Comparison of ENCODE assay signal across 12 cellular contexts in the genomic region with DNA sequence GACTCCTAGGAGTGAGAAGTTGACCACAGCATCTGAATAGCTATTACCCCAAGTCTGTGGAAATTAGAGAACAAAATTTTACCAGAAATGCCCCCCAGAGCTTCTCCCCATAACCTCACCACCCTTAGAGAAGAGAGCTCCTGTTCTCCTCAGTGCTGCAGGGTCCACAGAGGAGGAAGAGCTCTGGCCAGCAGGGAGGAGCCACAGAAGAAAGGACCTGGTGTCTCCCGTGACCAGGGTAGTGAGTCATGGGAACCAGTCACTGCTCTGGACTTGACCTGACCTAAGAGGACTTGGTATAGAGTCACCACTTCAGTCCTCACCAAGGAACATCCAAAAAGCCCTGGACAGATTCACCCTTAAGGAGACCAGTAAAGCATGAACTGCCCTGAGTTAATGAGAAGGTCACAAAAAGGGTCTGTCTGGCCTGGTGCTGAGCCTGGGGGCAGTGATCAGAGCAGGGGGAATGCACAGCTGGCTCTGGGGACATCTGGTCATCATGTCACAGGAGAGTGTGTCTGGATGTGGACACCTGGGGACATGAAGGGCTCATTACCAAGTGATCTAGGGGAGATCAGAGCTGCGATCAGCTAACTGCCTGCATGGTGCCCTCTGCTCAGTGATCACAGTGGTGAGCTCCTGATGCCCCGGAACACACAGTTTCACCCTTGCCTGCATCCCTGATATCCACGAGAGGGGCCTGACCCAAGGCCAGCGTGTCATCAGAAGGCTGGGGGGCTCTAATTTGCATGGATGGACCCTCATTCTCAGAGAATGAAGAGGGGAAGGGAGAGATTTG.
DNase-seq lines count a peak whose midpoint lies in the region; ATAC-seq, FAIRE-seq and TF ChIP-seq lines count a peak whose summit lies in the region.
"Had no signal": no experiment of that assay in that cellular context is flagged by ENCODE, and none has a peak within 500 bp of the region (broad histone marks: within the 10 kb centered on the region; RNA-seq: fewer than 3 reads in every experiment).

No MANE protein-coding gene starts in this region.

- CTCF ChIA-PET in HepG2 (lab: Yijun Ruan, JAX; ENCODE audit: low intra/inter-chr PET ratio, low total read pairs) = no interaction called here

- no peak overlapping the region for H3K4me2 ChIP-seq in HepG2 (ENCODE audit: low read depth, low read length)

- ATAC-seq in HepG2 (peak; percentile 25; the same call in 1 of the 3 replicates), HG02571 (IDR thresholded peaks at IDR 0.05; ENCODE audit: unreplicated experiment) (no peak)

- intact Hi-C loops in HepG2 (cut with micrococcal nuclease; ENCODE audit: unreplicated experiment) = no loop called here

- in situ Hi-C loops in brain microvascular endothelial cell (cut with HindIII; ENCODE audit: low pct_ligation_motif_present, low sequenced_read_pairs) = no loop called here
- in situ Hi-C loops in HepG2 (cut with HindIII; ENCODE audit: extremely low pct_ligation_motif_present, low pct_unique_long_range_greater_than_20kb) = no loop called here

- H3K9me3 ChIP-seq in HepG2 (ENCODE audit: low read length) = no peaks in the 10 kb centered on the region

- H3K4me3 ChIP-seq in brain microvascular endothelial cell (ENCODE audit: low read depth, low read length) = no peak overlapping the region
- no peak overlapping the region for H3K4me3 ChIP-seq in HepG2 (replicated peaks in 1 of 3; ENCODE audit: insufficient read depth in 1 of 3, low read depth in 2 of 3, low read length in 3 of 3)

- POLR2A ChIA-PET in HepG2 (lab: Yijun Ruan, JAX) = no interaction called here

- TF ChIP-seq CTCF in brain microvascular endothelial cell (IDR thresholded peaks at IDR 0.05; ENCODE audit: low read depth, low read length, missing control alignments) = no peak
- no peak for TF ChIP-seq CTCF in HepG2 (CRISPR knock-in tag; IDR thresholded peaks at IDR 0.05)

- FAIRE-seq in H54 (lab: Jason Lieb, UNC) (peak; percentile 23), HepG2 (lab: Jason Lieb, UNC) (no peak)

- 46% methylated on average over 3 of the region's 5 CpGs for WGBS in HepG2 (ENCODE audit: low lambda C conversion rate)

- no peak overlapping the region for H3K9ac ChIP-seq in HepG2 (ENCODE audit: insufficient read depth, low read depth, low read length)

- DNase-seq in AG08395 (ENCODE audit: low spot score) = peak; percentile 67
- peak; percentile 31 for DNase-seq in H54 (ENCODE audit: insufficient read length, low spot score)
- DNase-seq in brain microvascular endothelial cell = peak; percentile 21
- DNase-seq in HepG2 (ENCODE audit: low spot score) = no peak
- DNase-seq in HT-29 (ENCODE audit: low spot score) = no peak
- DNase-seq in NCI-H1092 (lab: John Stamatoyannopoulos, UW) = no peak
- no peak for DNase-seq in HK-2 (ENCODE audit: unreplicated experiment)
- DNase-seq: activated CD8-positive, alpha-beta memory T cell treated with anti-CD3 and anti-CD28 coated beads for 24 hours; activated gamma-delta T cell treated with Interleukin-2 at 50 U/mL for 16 hours; AML-193; DMS79 had no signal

- TF ChIP-seq EP300 in HepG2 (IDR thresholded peaks at IDR 0.05; ENCODE audit: low read depth in 2 of 2, low read length in 2 of 2) (no peak), HepG2 (CRISPR knock-in tag; IDR thresholded peaks at IDR 0.05; ENCODE audit: borderline replicate concordance) (no peak)

- no peaks in the 10 kb centered on the region for H3K79me2 ChIP-seq in HepG2 (ENCODE audit: insufficient read depth, low read length)

- no peak for TF ChIP-seq POLR2A in H54 (IDR thresholded peaks at IDR 0.05; ENCODE audit: low read depth, low read length)
- TF ChIP-seq POLR2A in HepG2 (IDR thresholded peaks at IDR 0.05; ENCODE audit: insufficient read depth in 1 of 2, low read depth in 2 of 2, low read length in 2 of 2) = no peak

- H3K4me1 ChIP-seq in HepG2 (ENCODE audit: insufficient read depth, low read length) = peaks cover 50% of the 10 kb centered on the region

- H3K27me3 ChIP-seq in brain microvascular endothelial cell (replicated peaks) = peaks cover 24% of the 10 kb centered on the region
- peaks cover 0 to 10% of the 10 kb centered on the region in 2 experiments; a peak in 1 of 5 replicates for H3K27me3 ChIP-seq in HepG2 (ENCODE audit: control insufficient read depth in 1 of 2, insufficient read depth in 2 of 2, low read length in 2 of 2)

- H3K27ac ChIP-seq in brain microvascular endothelial cell (no peak overlapping the region), HepG2 (ENCODE audit: extremely low read length, insufficient read depth, low read length) (no peak overlapping the region)

- no TSS peak for BruUV-seq in HepG2 (replicated peaks; lab: Mats Ljungman, UMichigan)

- TF ChIP-seq RAD21 in HepG2 (CRISPR knock-in tag; IDR thresholded peaks at IDR 0.05) = no peak

- H3K36me3 ChIP-seq in brain microvascular endothelial cell (replicated peaks) (no peaks in the 10 kb centered on the region), HepG2 (replicated peaks in 1 of 2; ENCODE audit: control insufficient read depth in 1 of 2, insufficient read depth in 2 of 2, low read length in 2 of 2) (no peaks in the 10 kb centered on the region)

- no peaks in the 10 kb centered on the region for H4K20me1 ChIP-seq in HepG2 (ENCODE audit: insufficient read depth, low read length)

- H2AFZ ChIP-seq in HepG2 (ENCODE audit: low read length) = no peak overlapping the region

TF ChIP-seq in HepG2, 621 proteins besides CTCF, POLR2A, EP300 and RAD21 (continues in another document):
- TF ChIP-seq ZNF224 (CRISPR knock-in tag; IDR thresholded peaks at IDR 0.05) (no peak), ZNF629 (CRISPR knock-in tag; conservative IDR thresholded peaks at IDR 0.05) (no peak)
- TF ChIP-seq, protein P1, sequence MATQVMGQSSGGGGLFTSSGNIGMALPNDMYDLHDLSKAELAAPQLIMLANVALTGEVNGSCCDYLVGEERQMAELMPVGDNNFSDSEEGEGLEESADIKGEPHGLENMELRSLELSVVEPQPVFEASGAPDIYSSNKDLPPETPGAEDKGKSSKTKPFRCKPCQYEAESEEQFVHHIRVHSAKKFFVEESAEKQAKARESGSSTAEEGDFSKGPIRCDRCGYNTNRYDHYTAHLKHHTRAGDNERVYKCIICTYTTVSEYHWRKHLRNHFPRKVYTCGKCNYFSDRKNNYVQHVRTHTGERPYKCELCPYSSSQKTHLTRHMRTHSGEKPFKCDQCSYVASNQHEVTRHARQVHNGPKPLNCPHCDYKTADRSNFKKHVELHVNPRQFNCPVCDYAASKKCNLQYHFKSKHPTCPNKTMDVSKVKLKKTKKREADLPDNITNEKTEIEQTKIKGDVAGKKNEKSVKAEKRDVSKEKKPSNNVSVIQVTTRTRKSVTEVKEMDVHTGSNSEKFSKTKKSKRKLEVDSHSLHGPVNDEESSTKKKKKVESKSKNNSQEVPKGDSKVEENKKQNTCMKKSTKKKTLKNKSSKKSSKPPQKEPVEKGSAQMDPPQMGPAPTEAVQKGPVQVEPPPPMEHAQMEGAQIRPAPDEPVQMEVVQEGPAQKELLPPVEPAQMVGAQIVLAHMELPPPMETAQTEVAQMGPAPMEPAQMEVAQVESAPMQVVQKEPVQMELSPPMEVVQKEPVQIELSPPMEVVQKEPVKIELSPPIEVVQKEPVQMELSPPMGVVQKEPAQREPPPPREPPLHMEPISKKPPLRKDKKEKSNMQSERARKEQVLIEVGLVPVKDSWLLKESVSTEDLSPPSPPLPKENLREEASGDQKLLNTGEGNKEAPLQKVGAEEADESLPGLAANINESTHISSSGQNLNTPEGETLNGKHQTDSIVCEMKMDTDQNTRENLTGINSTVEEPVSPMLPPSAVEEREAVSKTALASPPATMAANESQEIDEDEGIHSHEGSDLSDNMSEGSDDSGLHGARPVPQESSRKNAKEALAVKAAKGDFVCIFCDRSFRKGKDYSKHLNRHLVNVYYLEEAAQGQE (IDR thresholded peaks at IDR 0.05; ENCODE audit: borderline replicate concordance in 1 of 2, low read depth in 1 of 2, low read length in 2 of 2) = no peak
- TF ChIP-seq, protein P2, sequence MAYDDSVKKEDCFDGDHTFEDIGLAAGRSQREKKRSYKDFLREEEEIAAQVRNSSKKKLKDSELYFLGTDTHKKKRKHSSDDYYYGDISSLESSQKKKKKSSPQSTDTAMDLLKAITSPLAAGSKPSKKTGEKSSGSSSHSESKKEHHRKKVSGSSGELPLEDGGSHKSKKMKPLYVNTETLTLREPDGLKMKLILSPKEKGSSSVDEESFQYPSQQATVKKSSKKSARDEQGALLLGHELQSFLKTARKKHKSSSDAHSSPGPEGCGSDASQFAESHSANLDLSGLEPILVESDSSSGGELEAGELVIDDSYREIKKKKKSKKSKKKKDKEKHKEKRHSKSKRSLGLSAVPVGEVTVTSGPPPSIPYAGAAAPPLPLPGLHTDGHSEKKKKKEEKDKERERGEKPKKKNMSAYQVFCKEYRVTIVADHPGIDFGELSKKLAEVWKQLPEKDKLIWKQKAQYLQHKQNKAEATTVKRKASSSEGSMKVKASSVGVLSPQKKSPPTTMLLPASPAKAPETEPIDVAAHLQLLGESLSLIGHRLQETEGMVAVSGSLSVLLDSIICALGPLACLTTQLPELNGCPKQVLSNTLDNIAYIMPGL (CRISPR knock-in tag; IDR thresholded peaks at IDR 0.05; ENCODE audit: borderline replicate concordance in 1 of 2, low read depth in 1 of 2) = no peak
- TF ChIP-seq, protein P3, sequence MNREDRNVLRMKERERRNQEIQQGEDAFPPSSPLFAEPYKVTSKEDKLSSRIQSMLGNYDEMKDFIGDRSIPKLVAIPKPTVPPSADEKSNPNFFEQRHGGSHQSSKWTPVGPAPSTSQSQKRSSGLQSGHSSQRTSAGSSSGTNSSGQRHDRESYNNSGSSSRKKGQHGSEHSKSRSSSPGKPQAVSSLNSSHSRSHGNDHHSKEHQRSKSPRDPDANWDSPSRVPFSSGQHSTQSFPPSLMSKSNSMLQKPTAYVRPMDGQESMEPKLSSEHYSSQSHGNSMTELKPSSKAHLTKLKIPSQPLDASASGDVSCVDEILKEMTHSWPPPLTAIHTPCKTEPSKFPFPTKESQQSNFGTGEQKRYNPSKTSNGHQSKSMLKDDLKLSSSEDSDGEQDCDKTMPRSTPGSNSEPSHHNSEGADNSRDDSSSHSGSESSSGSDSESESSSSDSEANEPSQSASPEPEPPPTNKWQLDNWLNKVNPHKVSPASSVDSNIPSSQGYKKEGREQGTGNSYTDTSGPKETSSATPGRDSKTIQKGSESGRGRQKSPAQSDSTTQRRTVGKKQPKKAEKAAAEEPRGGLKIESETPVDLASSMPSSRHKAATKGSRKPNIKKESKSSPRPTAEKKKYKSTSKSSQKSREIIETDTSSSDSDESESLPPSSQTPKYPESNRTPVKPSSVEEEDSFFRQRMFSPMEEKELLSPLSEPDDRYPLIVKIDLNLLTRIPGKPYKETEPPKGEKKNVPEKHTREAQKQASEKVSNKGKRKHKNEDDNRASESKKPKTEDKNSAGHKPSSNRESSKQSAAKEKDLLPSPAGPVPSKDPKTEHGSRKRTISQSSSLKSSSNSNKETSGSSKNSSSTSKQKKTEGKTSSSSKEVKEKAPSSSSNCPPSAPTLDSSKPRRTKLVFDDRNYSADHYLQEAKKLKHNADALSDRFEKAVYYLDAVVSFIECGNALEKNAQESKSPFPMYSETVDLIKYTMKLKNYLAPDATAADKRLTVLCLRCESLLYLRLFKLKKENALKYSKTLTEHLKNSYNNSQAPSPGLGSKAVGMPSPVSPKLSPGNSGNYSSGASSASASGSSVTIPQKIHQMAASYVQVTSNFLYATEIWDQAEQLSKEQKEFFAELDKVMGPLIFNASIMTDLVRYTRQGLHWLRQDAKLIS (CRISPR knock-in tag; IDR thresholded peaks at IDR 0.05) = no peak

Comparison
In these comparisons a context has a peak if more than half of its experiments do, and no peak if none do; other contexts are left out.
1. DNase-seq: peak in AG08395 (single experiment), H54 (single experiment) and brain microvascular endothelial cell (single experiment); none in HepG2 (single experiment), HT-29 (single experiment), NCI-H1092 (single experiment) and HK-2 (single experiment).